ENCODE assay signal across 8 cellular contexts in genomic region chr3:141876891-141877561, GRCh38. TPM values are rescaled to one million over a fixed set of nuclear protein-coding genes. Genes with fewer than 3 reads are reported as not detected.
DNase-seq lines count a peak whose midpoint lies in the region; ATAC-seq and TF ChIP-seq lines count a peak whose summit lies in the region.

No MANE protein-coding gene starts in this region.

- H3K4me3 ChIP-seq in OCI-LY3 (ENCODE audit: low read length) = peak overlapping the region; percentile 100
- H3K4me3 ChIP-seq in fibroblast of mammary gland (ENCODE audit: control insufficient read depth, low read depth, low read length) = peak overlapping the region; percentile 85

- peak overlapping the region; percentile 98 for H3K9ac ChIP-seq in OCI-LY3 (ENCODE audit: low read length)

- no peaks in the 10 kb centered on the region for H3K27me3 ChIP-seq in OCI-LY3 (ENCODE audit: low read depth, low read length)

- H3K4me1 ChIP-seq in OCI-LY3 (ENCODE audit: low read length) = peaks cover 17% of the 10 kb centered on the region

- peak overlapping the region; percentile 92 for H3K27ac Mint-ChIP-seq in activated T-helper 17 cell treated with anti-CD3 and anti-CD28 coated beads, Interleukin-2, amount 50 U/mL, for 72 hours
- H3K27ac Mint-ChIP-seq in nephron = peak overlapping the region; percentile 79 to 92 (median 90)

- H3K4me3 Mint-ChIP-seq in activated T-helper 17 cell treated with anti-CD3 and anti-CD28 coated beads, Interleukin-2, amount 50 U/mL, for 72 hours = peak overlapping the region; percentile 87
- H3K4me3 Mint-ChIP-seq in nephron = peak overlapping the region; percentile 92 to 97 (median 95)

- peaks cover 19% of the 10 kb centered on the region for H3K36me3 ChIP-seq in OCI-LY3 (replicated peaks; ENCODE audit: low read depth, low read length)

- peaks cover 35% of the 10 kb centered on the region for H4K20me1 ChIP-seq in OCI-LY3 (ENCODE audit: insufficient read depth, low read length)

- H3K27ac ChIP-seq in OCI-LY3 (ENCODE audit: low read length) = peak overlapping the region; percentile 88

- ATAC-seq in GM18519 (IDR thresholded peaks at IDR 0.05; ENCODE audit: low FRiP score, unreplicated experiment) = peak; percentile 17
- peak; percentile 16 for ATAC-seq in HG03039 (IDR thresholded peaks at IDR 0.05; ENCODE audit: unreplicated experiment)
- peak; percentile 47 for ATAC-seq in activated T-helper 17 cell treated with anti-CD3 and anti-CD28 coated beads, Interleukin-2, amount 50 U/mL, for 72 hours (replicated peaks)
- peak; percentile 25 for ATAC-seq in stimulated activated naive CD8-positive, alpha-beta T cell treated with anti-CD3 and anti-CD28 coated beads, Interleukin-15, Interleukin-2, amounts not matched to agents 100 U/mL and 50 U/mL, for 24 hours

- H3K27me3 Mint-ChIP-seq in activated T-helper 17 cell treated with anti-CD3 and anti-CD28 coated beads, Interleukin-2, amount 50 U/mL, for 72 hours = no peaks in the 10 kb centered on the region
- no peaks in the 10 kb centered on the region for H3K27me3 Mint-ChIP-seq in nephron (ENCODE audit: low read depth)

- peaks cover 56% of the 10 kb centered on the region for H3K79me2 ChIP-seq in OCI-LY3 (ENCODE audit: low read length)

- H2AFZ ChIP-seq in OCI-LY3 (ENCODE audit: low read depth, low read length) = peak overlapping the region; percentile 78; the same call in 1 of the 2 replicates

- no peaks in the 10 kb centered on the region for H3K9me3 Mint-ChIP-seq in activated T-helper 17 cell treated with anti-CD3 and anti-CD28 coated beads, Interleukin-2, amount 50 U/mL, for 72 hours
- H3K9me3 Mint-ChIP-seq in nephron = no peaks in the 10 kb centered on the region

- H3K36me3 Mint-ChIP-seq in activated T-helper 17 cell treated with anti-CD3 and anti-CD28 coated beads, Interleukin-2, amount 50 U/mL, for 72 hours (ENCODE audit: low read depth) = peaks cover 49% of the 10 kb centered on the region
- H3K36me3 Mint-ChIP-seq in nephron (ENCODE audit: low read depth) = no peaks in the 10 kb centered on the region

- peak; percentile 34 for DNase-seq in A172 (ENCODE audit: low spot score)
- peak; percentile 49 for DNase-seq in fibroblast of mammary gland (ENCODE audit: low read depth)
- DNase-seq in stimulated activated naive CD8-positive, alpha-beta T cell treated with anti-CD3 and anti-CD28 coated beads, Interleukin-15, Interleukin-2, amounts not matched to agents 100 U/mL and 50 U/mL, for 24 hours = peak; percentile 71

- peaks cover 21% of the 10 kb centered on the region for H3K4me1 Mint-ChIP-seq in activated T-helper 17 cell treated with anti-CD3 and anti-CD28 coated beads, Interleukin-2, amount 50 U/mL, for 72 hours
- peaks cover 36% of the 10 kb centered on the region for H3K4me1 Mint-ChIP-seq in nephron

- TF ChIP-seq CTCF in OCI-LY3 (IDR thresholded peaks at IDR 0.05; ENCODE audit: low read depth, low read length) = no peak
- no peak for TF ChIP-seq CTCF in fibroblast of mammary gland (conservative IDR thresholded peaks at IDR 0.05; ENCODE audit: control insufficient read depth, insufficient read depth, low read depth, low read length)
- TF ChIP-seq CTCF in nephron (IDR thresholded peaks at IDR 0.05; ENCODE audit: unreplicated experiment in 3 of 3) = no peak

- no peaks in the 10 kb centered on the region for H3K9me3 ChIP-seq in OCI-LY3 (ENCODE audit: insufficient read depth, low read length)

- peak overlapping the region; percentile 83 for H3K4me2 ChIP-seq in OCI-LY3 (ENCODE audit: low read length)

RNA-seq across cellular contexts. Expression of gene ATP1B3, which starts 0.6 kb away (rescaled TPM):
- total RNA-seq in A172 (2014; rRNA removed; shearing (Covaris generic)) = 88.6 and 91.5 TPM in 2 replicates
- 100 to 1,000 TPM in 1 of 2 donors, 10 to 100 TPM in 1; 93.6 to 194 TPM for total RNA-seq in activated T-helper 17 cell treated with anti-CD3 and anti-CD28 coated beads, Interleukin-2, amount 50 U/mL, for 72 hours

Comparison
In these comparisons a context has a peak if more than half of its experiments do, and no peak if none do; other contexts are left out.
1. Peak in every context shown above with its lines: DNase-seq, ATAC-seq, H3K4me3 ChIP-seq and H3K27ac ChIP-seq.